In genomic region chr19:49958596-49958995, GRCh38 we compare ENCODE assay signal across 13 cellular contexts. TPM values are rescaled to one million over a fixed set of nuclear protein-coding genes. Genes with fewer than 3 reads are reported as not detected.
A peak's percentile ranks its signal among the peaks of the same experiment; 100 is the strongest.
DNase-seq lines count a peak whose midpoint lies in the region; ATAC-seq, FAIRE-seq and TF ChIP-seq lines count a peak whose summit lies in the region.
"Not testable (repeated sequence)": the region's sequence is repeated elsewhere in the genome, so short reads cannot be mapped to it uniquely, and the experiment has no call there.
"Had no signal": no experiment of that assay in that cellular context is flagged by ENCODE, and none has a peak within 500 bp of the region (broad histone marks: within the 10 kb centered on the region; RNA-seq: fewer than 3 reads in every experiment).

No MANE protein-coding gene starts in this region.

- FAIRE-seq in HepG2 (lab: Jason Lieb, UNC), result not testable (repeated sequence)

- not testable (repeated sequence) for BruUV-seq in HepG2 (replicated peaks; lab: Mats Ljungman, UMichigan)

- CTCF ChIA-PET in HepG2 (lab: Yijun Ruan, JAX; ENCODE audit: low intra/inter-chr PET ratio, low total read pairs), result not testable (repeated sequence)

- H3K36me3 Mint-ChIP-seq in GM23338 (ENCODE audit: low read depth); natural killer cell treated with Interleukin-12 subunit alpha and Interleukin-12 subunit beta and Interleukin-15 and Interleukin-18, amount 100 ng/mL, for 72 hours: not testable (repeated sequence)

- not testable (repeated sequence) for DNase-seq in GM23338 (ENCODE audit: low spot score); body of pancreas; hepatocyte (ENCODE audit: low spot score); HepG2 (ENCODE audit: low spot score); spleen
- peak; percentile 20 for DNase-seq in natural killer cell treated with Interleukin-12 subunit alpha and Interleukin-12 subunit beta and Interleukin-15 and Interleukin-18, amount 100 ng/mL, for 72 hours (ENCODE audit: low spot score)

- not testable (repeated sequence) for H3K36me3 ChIP-seq in GM23338 (ENCODE audit: insufficient read depth); body of pancreas (replicated peaks in 1 of 2; ENCODE audit: insufficient read depth in 1 of 2, low read depth in 2 of 2); hepatocyte (replicated peaks; ENCODE audit: insufficient read depth, low read depth); HepG2 (replicated peaks in 1 of 2; ENCODE audit: control insufficient read depth in 1 of 2, insufficient read depth in 2 of 2, low read length in 2 of 2); spleen

- not testable (repeated sequence) for H3K4me3 Mint-ChIP-seq in GM23338; natural killer cell treated with Interleukin-12 subunit alpha and Interleukin-12 subunit beta and Interleukin-15 and Interleukin-18, amount 100 ng/mL, for 72 hours

- H3K27ac Mint-ChIP-seq in GM23338; natural killer cell treated with Interleukin-12 subunit alpha and Interleukin-12 subunit beta and Interleukin-15 and Interleukin-18, amount 100 ng/mL, for 72 hours: not testable (repeated sequence)

- H3K4me3 ChIP-seq in GM23338; body of pancreas; hepatocyte; HepG2 (replicated peaks in 1 of 3; ENCODE audit: insufficient read depth in 1 of 3, low read depth in 2 of 3, low read length in 3 of 3): not testable (repeated sequence)
- peak overlapping the region in 6 of 8 donors; percentile 15 to 56 (median 30) for H3K4me3 ChIP-seq in spleen

- not testable (repeated sequence) for TF ChIP-seq EP300 in HepG2 (IDR thresholded peaks at IDR 0.05; ENCODE audit: low read depth in 2 of 2, low read length in 2 of 2); HepG2 (CRISPR knock-in tag; IDR thresholded peaks at IDR 0.05; ENCODE audit: borderline replicate concordance)

- H3K27me3 Mint-ChIP-seq in GM23338 (ENCODE audit: insufficient read depth, low read depth, poor library complexity), result peaks cover 10% of the 10 kb centered on the region
- peaks cover 15 to 20% of the 10 kb centered on the region in 2 donors for H3K27me3 Mint-ChIP-seq in natural killer cell treated with Interleukin-12 subunit alpha and Interleukin-12 subunit beta and Interleukin-15 and Interleukin-18, amount 100 ng/mL, for 72 hours

- H3F3A ChIP-seq in GM23338 (replicated peaks; ENCODE audit: low read depth), result not testable (repeated sequence)

- H2AFZ ChIP-seq in GM23338; hepatocyte; HepG2 (ENCODE audit: low read length): not testable (repeated sequence)

- TF ChIP-seq RAD21 in HepG2 (CRISPR knock-in tag; IDR thresholded peaks at IDR 0.05), result not testable (repeated sequence)

- TF ChIP-seq POLR2A in body of pancreas (IDR thresholded peaks at IDR 0.05); HepG2 (IDR thresholded peaks at IDR 0.05; ENCODE audit: insufficient read depth in 1 of 2, low read depth in 2 of 2, low read length in 2 of 2); spleen (IDR thresholded peaks at IDR 0.05): not testable (repeated sequence)

- H3K27me3 ChIP-seq in GM23338 (ENCODE audit: insufficient read depth); body of pancreas; hepatocyte; spleen (replicated peaks in 1 of 7): not testable (repeated sequence)
- peaks cover 0 to 20% of the 10 kb centered on the region in 2 experiments; a peak in 3 of 5 replicates for H3K27me3 ChIP-seq in HepG2 (ENCODE audit: control insufficient read depth in 1 of 2, insufficient read depth in 2 of 2, low read length in 2 of 2)

- peaks cover 23% of the 10 kb centered on the region for H3K4me1 Mint-ChIP-seq in GM23338
- H3K4me1 Mint-ChIP-seq in natural killer cell treated with Interleukin-12 subunit alpha and Interleukin-12 subunit beta and Interleukin-15 and Interleukin-18, amount 100 ng/mL, for 72 hours (ENCODE audit: low read depth in 2 of 2), result not testable (repeated sequence)

- H3K9ac ChIP-seq in HepG2 (ENCODE audit: insufficient read depth, low read depth, low read length), result not testable (repeated sequence)

- not testable (repeated sequence) for H3K9me3 ChIP-seq in body of pancreas; hepatocyte (ENCODE audit: low read depth); HepG2 (ENCODE audit: low read length); spleen

- H3K9me2 ChIP-seq in GM23338 (ENCODE audit: insufficient read depth); hepatocyte (replicated peaks; ENCODE audit: insufficient read depth): not testable (repeated sequence)

- not testable (repeated sequence) for H4K20me1 ChIP-seq in GM23338 (replicated peaks; ENCODE audit: insufficient read depth); hepatocyte (ENCODE audit: insufficient read depth, poor library complexity, severe bottlenecking); HepG2 (ENCODE audit: insufficient read depth, low read length)

- H3K79me2 ChIP-seq in GM23338 (replicated peaks; ENCODE audit: insufficient read depth); hepatocyte; HepG2 (ENCODE audit: insufficient read depth, low read length): not testable (repeated sequence)

- peaks cover 20% of the 10 kb centered on the region for H3K9me3 Mint-ChIP-seq in GM23338
- H3K9me3 Mint-ChIP-seq in natural killer cell treated with Interleukin-12 subunit alpha and Interleukin-12 subunit beta and Interleukin-15 and Interleukin-18, amount 100 ng/mL, for 72 hours, result not testable (repeated sequence)

- not testable (repeated sequence) for H3K27ac ChIP-seq in GM23338 (ENCODE audit: low read depth); HepG2 (ENCODE audit: extremely low read length, insufficient read depth, low read length)
- H3K27ac ChIP-seq in body of pancreas (peak overlapping the region in 3 of 4 donors; percentile 59 to 90 (median 72)), hepatocyte (peak overlapping the region; percentile 62), spleen (peak overlapping the region; percentile 35 to 87 (median 74))

- in situ Hi-C loops in HepG2 (cut with HindIII; ENCODE audit: extremely low pct_ligation_motif_present, low pct_unique_long_range_greater_than_20kb), result not testable (repeated sequence)

- intact Hi-C loops in body of pancreas (cut with DNase I); HepG2 (cut with micrococcal nuclease; ENCODE audit: unreplicated experiment); spleen (cut with DNase I; ENCODE audit: low total_unique reads): not testable (repeated sequence)

- 35 to 55% methylated on average over 8 to 13 of the region's 13 CpGs for WGBS in body of pancreas, 2 donors
- 86% methylated on average over 13 of the region's 13 CpGs for WGBS in hepatocyte (ENCODE audit: low lambda C conversion rate, missing lambda C conversion rate)
- no CpG with 5 or more reads among the region's 13 CpGs for WGBS in HepG2 (ENCODE audit: low lambda C conversion rate)
- WGBS in spleen, 5 donors, result 60 to 88% (median 64%) methylated on average over 5 to 13 of the region's 13 CpGs

- not testable (repeated sequence) for H3K4me2 ChIP-seq in GM23338; HepG2 (ENCODE audit: low read depth, low read length)
- H3K4me2 ChIP-seq in hepatocyte, result peak overlapping the region; percentile 42

- ATAC-seq in GM23338 (peak; percentile 15), HepG2 (peak; percentile 19)
- not testable (repeated sequence) for ATAC-seq in body of pancreas; natural killer cell treated with Interleukin-12 subunit alpha and Interleukin-12 subunit beta and Interleukin-15 and Interleukin-18, amount 100 ng/mL, for 72 hours

- POLR2A ChIA-PET in HepG2 (lab: Yijun Ruan, JAX), result not testable (repeated sequence)

- not testable (repeated sequence) for TF ChIP-seq CTCF in GM23338 (conservative IDR thresholded peaks at IDR 0.05; ENCODE audit: low read depth in 2 of 2); body of pancreas (IDR thresholded peaks at IDR 0.05); hepatocyte (IDR thresholded peaks at IDR 0.05; ENCODE audit: poor library complexity); HepG2 (CRISPR knock-in tag; IDR thresholded peaks at IDR 0.05); spleen (IDR thresholded peaks at IDR 0.05 in 8 of 11, conservative IDR thresholded peaks at IDR 0.05 in 3 of 11)

- H3K4me1 ChIP-seq in GM23338 (ENCODE audit: insufficient read depth) (peaks cover 39% of the 10 kb centered on the region; the same call in 1 of the 2 replicates), body of pancreas (peaks cover 50% of the 10 kb centered on the region), hepatocyte (ENCODE audit: insufficient read depth) (peaks cover 17% of the 10 kb centered on the region), HepG2 (ENCODE audit: insufficient read depth, low read length) (peaks cover 46% of the 10 kb centered on the region), spleen (peaks cover 13 to 62% (median 37%) of the 10 kb centered on the region in 6 donors)

RNA-seq across cellular contexts. Expression of gene SIGLEC11, which starts 2.4 kb away (rescaled TPM):
- total RNA-seq in GM23338 (2014; rRNA removed; shearing (Covaris generic)), result not detected in 2 replicates
- polyA plus RNA-seq in GM23338 (2016; fragmentation: Nextera tagmentation; extraction: Ambion mirVana) (not detected in 2 replicates), hepatocyte (3.9 and 6.0 TPM in 2 replicates), HepG2 (2011; rRNA removed) (not detected in 2 replicates), spleen (10 to 100 TPM in 1 of 3 donors, 1 to 10 TPM in 2; 2.2 to 52.3 (median 7.9) TPM)
- total RNA-seq in body of pancreas (10 to 100 TPM in 1 of 2 donors, 1 to 10 TPM in 1; 1.3 to 12.5 TPM), hepatocyte (15.8 and 21.2 TPM in 2 replicates), HepG2 (2016; rRNA removed; fragmentation: Illumina TruSeq; extraction: Trizol) (not detected in 2 replicates), spleen (10 to 100 TPM; 18.7 to 97.5 (median 42.8) TPM)
- not detected in 2 replicates for total RNA-seq in HepG2 (2016; cell fraction: cytosol; rRNA removed; fragmentation: Illumina TruSeq; extraction: Trizol; ENCODE audit: low read depth)
- total RNA-seq in HepG2 (2016; cell fraction: insoluble cytoplasmic fraction; rRNA removed; fragmentation: Illumina TruSeq; extraction: Trizol), result not detected in 2 replicates
- not detected in 2 replicates for total RNA-seq in HepG2 (2016; cell fraction: membrane; rRNA removed; fragmentation: Illumina TruSeq; extraction: Trizol)
- not detected in 2 replicates for total RNA-seq in HepG2 (2016; cell fraction: nucleus; rRNA removed; fragmentation: Illumina TruSeq; extraction: Trizol)
- not detected in 2 replicates for polyA plus RNA-seq in HepG2 (2011; cell fraction: cytosol; rRNA removed)
- not detected in 2 replicates for polyA plus RNA-seq in HepG2 (2011; cell fraction: nucleus; rRNA removed)
- polyA plus RNA-seq in HepG2 (2012), result not detected in 2 replicates
- polyA plus RNA-seq in HepG2 (2016; cell fraction: cytosol; fragmentation: Illumina TruSeq; extraction: Trizol; ENCODE audit: low read depth), result not detected in 2 replicates
- polyA plus RNA-seq in HepG2 (2016; cell fraction: insoluble cytoplasmic fraction; fragmentation: Illumina TruSeq; extraction: Trizol; ENCODE audit: low read depth), result not detected in 2 replicates
- polyA plus RNA-seq in HepG2 (2016; cell fraction: membrane; fragmentation: Illumina TruSeq; extraction: Trizol; ENCODE audit: low read depth), result not detected in 2 replicates
- polyA plus RNA-seq in HepG2 (2016; cell fraction: nucleus; fragmentation: Illumina TruSeq; extraction: Trizol; ENCODE audit: insufficient read depth, low read depth), result not detected in 2 replicates
- polyA minus RNA-seq in HepG2 (2011; rRNA and poly(A)+ RNA removed; ENCODE audit: low replicate concordance), result not detected in 2 replicates
- polyA minus RNA-seq in HepG2 (2011; cell fraction: cytosol; rRNA and poly(A)+ RNA removed), result not detected in 2 replicates
- polyA minus RNA-seq in HepG2 (2011; cell fraction: nucleus; rRNA and poly(A)+ RNA removed), result not detected in 2 replicates
- not detected for total RNA-seq in natural killer cell treated with Interleukin-12 subunit alpha and Interleukin-12 subunit beta and Interleukin-15 and Interleukin-18, amount 100 ng/mL, for 72 hours
- total RNA-seq: B cell; Caco-2; CD4-positive, CD25-positive, alpha-beta regulatory T cell; CD8-positive, alpha-beta T cell; H1; H9 had no signal
- polyA plus RNA-seq: AG04450; CD4-positive, CD25-positive, alpha-beta regulatory T cell had no signal

RNA-seq across cellular contexts. Expression of gene NUP62, which starts 29.3 kb away (rescaled TPM):
- 87.7 and 99.4 TPM in 2 replicates for total RNA-seq in GM23338 (2014; rRNA removed; shearing (Covaris generic))
- polyA plus RNA-seq in GM23338 (2016; fragmentation: Nextera tagmentation; extraction: Ambion mirVana), result 54.0 and 55.5 TPM in 2 replicates
- total RNA-seq in body of pancreas, result 10 to 100 TPM; 17.9 to 21.8 TPM
- 21.3 and 33.8 TPM in 2 replicates for total RNA-seq in hepatocyte
- 33.5 and 34.0 TPM in 2 replicates for polyA plus RNA-seq in hepatocyte
- total RNA-seq in HepG2 (2016; rRNA removed; fragmentation: Illumina TruSeq; extraction: Trizol), result 41.5 and 42.1 TPM in 2 replicates
- total RNA-seq in HepG2 (2016; cell fraction: cytosol; rRNA removed; fragmentation: Illumina TruSeq; extraction: Trizol; ENCODE audit: low read depth), result 8.4 TPM in 2 replicates
- total RNA-seq in HepG2 (2016; cell fraction: insoluble cytoplasmic fraction; rRNA removed; fragmentation: Illumina TruSeq; extraction: Trizol), result 36.6 and 41.1 TPM in 2 replicates
- total RNA-seq in HepG2 (2016; cell fraction: membrane; rRNA removed; fragmentation: Illumina TruSeq; extraction: Trizol), result 28.0 TPM in 2 replicates
- total RNA-seq in HepG2 (2016; cell fraction: nucleus; rRNA removed; fragmentation: Illumina TruSeq; extraction: Trizol), result 19.5 and 21.5 TPM in 2 replicates
- 15.4 and 16.5 TPM in 2 replicates for polyA plus RNA-seq in HepG2 (2011; rRNA removed)
- polyA plus RNA-seq in HepG2 (2011; cell fraction: cytosol; rRNA removed), result 9.8 and 11.5 TPM in 2 replicates
- polyA plus RNA-seq in HepG2 (2011; cell fraction: nucleus; rRNA removed), result 18.0 and 18.7 TPM in 2 replicates
- polyA plus RNA-seq in HepG2 (2012), result 24.2 and 25.4 TPM in 2 replicates
- polyA plus RNA-seq in HepG2 (2016; cell fraction: cytosol; fragmentation: Illumina TruSeq; extraction: Trizol; ENCODE audit: low read depth), result 4.2 and 4.3 TPM in 2 replicates
- polyA plus RNA-seq in HepG2 (2016; cell fraction: insoluble cytoplasmic fraction; fragmentation: Illumina TruSeq; extraction: Trizol; ENCODE audit: low read depth), result 40.3 and 48.5 TPM in 2 replicates
- polyA plus RNA-seq in HepG2 (2016; cell fraction: membrane; fragmentation: Illumina TruSeq; extraction: Trizol; ENCODE audit: low read depth), result 12.2 and 12.4 TPM in 2 replicates
- 48.6 and 52.6 TPM in 2 replicates for polyA plus RNA-seq in HepG2 (2016; cell fraction: nucleus; fragmentation: Illumina TruSeq; extraction: Trizol; ENCODE audit: insufficient read depth, low read depth)
- polyA minus RNA-seq in HepG2 (2011; rRNA and poly(A)+ RNA removed; ENCODE audit: low replicate concordance), result 14.5 and 30.4 TPM in 2 replicates
- 9.9 and 10.3 TPM in 2 replicates for polyA minus RNA-seq in HepG2 (2011; cell fraction: cytosol; rRNA and poly(A)+ RNA removed)
- polyA minus RNA-seq in HepG2 (2011; cell fraction: nucleus; rRNA and poly(A)+ RNA removed), result 7.8 and 8.9 TPM in 2 replicates
- 100 to 1,000 TPM; 109 to 187 TPM for total RNA-seq in natural killer cell treated with Interleukin-12 subunit alpha and Interleukin-12 subunit beta and Interleukin-15 and Interleukin-18, amount 100 ng/mL, for 72 hours
- 10 to 100 TPM; 41.1 to 60.9 (median 51.4) TPM for total RNA-seq in spleen
- polyA plus RNA-seq in spleen, result 10 to 100 TPM; 17.3 to 35.1 (median 18.4) TPM

RNA-seq across cellular contexts. Expression of gene ATF5, which starts 29.6 kb away (rescaled TPM):
- 7.4 and 8.2 TPM in 2 replicates for total RNA-seq in GM23338 (2014; rRNA removed; shearing (Covaris generic))
- polyA plus RNA-seq in GM23338 (2016; fragmentation: Nextera tagmentation; extraction: Ambion mirVana) (9.6 and 10.3 TPM in 2 replicates), hepatocyte (16.1 and 23.8 TPM in 2 replicates), HepG2 (2011; rRNA removed) (4.9 and 5.2 TPM in 2 replicates), spleen (10 to 100 TPM; 14.6 to 36.6 (median 16.8) TPM)
- total RNA-seq in body of pancreas (10 to 100 TPM in 1 of 2 donors, 1 to 10 TPM in 1; 4.7 to 12.2 TPM), hepatocyte (19.8 and 34.4 TPM in 2 replicates), HepG2 (2016; rRNA removed; fragmentation: Illumina TruSeq; extraction: Trizol) (9.7 and 10.3 TPM in 2 replicates), spleen (10 to 100 TPM; 10.2 to 45.8 (median 22.8) TPM)
- total RNA-seq in HepG2 (2016; cell fraction: cytosol; rRNA removed; fragmentation: Illumina TruSeq; extraction: Trizol; ENCODE audit: low read depth), result 6.1 and 6.2 TPM in 2 replicates
- 7.9 and 10.5 TPM in 2 replicates for total RNA-seq in HepG2 (2016; cell fraction: insoluble cytoplasmic fraction; rRNA removed; fragmentation: Illumina TruSeq; extraction: Trizol)
- total RNA-seq in HepG2 (2016; cell fraction: membrane; rRNA removed; fragmentation: Illumina TruSeq; extraction: Trizol), result 12.6 and 12.7 TPM in 2 replicates
- 4.6 and 7.3 TPM in 2 replicates for total RNA-seq in HepG2 (2016; cell fraction: nucleus; rRNA removed; fragmentation: Illumina TruSeq; extraction: Trizol)
- 2.7 and 3.7 TPM in 2 replicates for polyA plus RNA-seq in HepG2 (2011; cell fraction: cytosol; rRNA removed)
- 10.1 and 14.5 TPM in 2 replicates for polyA plus RNA-seq in HepG2 (2011; cell fraction: nucleus; rRNA removed)
- 9.9 and 10.1 TPM in 2 replicates for polyA plus RNA-seq in HepG2 (2012)
- 16.0 and 17.0 TPM in 2 replicates for polyA plus RNA-seq in HepG2 (2016; cell fraction: cytosol; fragmentation: Illumina TruSeq; extraction: Trizol; ENCODE audit: low read depth)
- 24.8 and 28.5 TPM in 2 replicates for polyA plus RNA-seq in HepG2 (2016; cell fraction: insoluble cytoplasmic fraction; fragmentation: Illumina TruSeq; extraction: Trizol; ENCODE audit: low read depth)
- 25.8 and 30.2 TPM in 2 replicates for polyA plus RNA-seq in HepG2 (2016; cell fraction: membrane; fragmentation: Illumina TruSeq; extraction: Trizol; ENCODE audit: low read depth)
- polyA plus RNA-seq in HepG2 (2016; cell fraction: nucleus; fragmentation: Illumina TruSeq; extraction: Trizol; ENCODE audit: insufficient read depth, low read depth), result 25.5 and 26.1 TPM in 2 replicates
- polyA minus RNA-seq in HepG2 (2011; rRNA and poly(A)+ RNA removed; ENCODE audit: low replicate concordance), result 3.5 and 5.9 TPM in 2 replicates
- polyA minus RNA-seq in HepG2 (2011; cell fraction: cytosol; rRNA and poly(A)+ RNA removed), result 2.2 and 2.5 TPM in 2 replicates
- 3.1 and 3.4 TPM in 2 replicates for polyA minus RNA-seq in HepG2 (2011; cell fraction: nucleus; rRNA and poly(A)+ RNA removed)
- 10 to 100 TPM; 12.1 to 12.4 TPM for total RNA-seq in natural killer cell treated with Interleukin-12 subunit alpha and Interleukin-12 subunit beta and Interleukin-15 and Interleukin-18, amount 100 ng/mL, for 72 hours
